8 cellular contexts compared by ENCODE assay signal in the genomic region with DNA sequence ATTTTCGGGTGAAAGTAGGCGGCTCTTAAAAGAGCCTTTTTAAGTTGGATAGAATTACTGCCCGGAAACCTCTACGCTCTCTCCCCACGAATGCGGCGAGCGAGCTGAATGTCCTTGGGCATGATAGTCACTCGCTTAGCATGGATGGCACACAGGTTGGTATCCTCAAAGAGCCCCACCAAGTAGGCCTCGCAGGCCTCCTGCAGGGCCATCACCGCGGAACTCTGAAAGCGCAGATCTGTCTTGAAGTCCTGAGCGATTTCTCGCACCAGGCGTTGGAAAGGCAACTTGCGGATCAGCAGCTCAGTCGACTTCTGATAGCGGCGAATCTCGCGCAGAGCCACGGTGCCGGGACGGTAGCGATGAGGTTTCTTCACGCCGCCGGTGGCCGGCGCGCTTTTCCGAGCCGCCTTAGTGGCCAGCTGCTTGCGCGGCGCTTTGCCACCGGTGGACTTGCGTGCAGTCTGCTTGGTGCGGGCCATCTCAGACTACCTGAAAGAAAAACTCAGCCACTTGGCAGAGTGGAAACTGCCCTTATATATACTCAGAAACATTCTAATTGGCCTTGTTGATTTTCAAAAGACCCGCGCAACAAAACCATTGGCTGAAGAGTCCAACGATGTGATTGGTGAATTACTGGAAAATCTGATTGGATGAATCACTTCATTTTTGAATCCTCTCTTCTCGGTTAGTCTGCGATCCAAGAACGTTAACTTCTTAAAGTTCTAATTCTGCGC.
DNase-seq lines count a peak whose midpoint lies in the region; ATAC-seq, FAIRE-seq and TF ChIP-seq lines count a peak whose summit lies in the region.

No MANE protein-coding gene starts in this region.

- H3K4me1 Mint-ChIP-seq in activated CD8-positive, alpha-beta T cell treated with anti-CD3 and anti-CD28 coated beads for 36 hours (ENCODE audit: low read depth): peaks cover 18% of the 10 kb centered on the region

- peaks cover 2% of the 10 kb centered on the region for H3K36me3 Mint-ChIP-seq in activated CD8-positive, alpha-beta T cell treated with anti-CD3 and anti-CD28 coated beads for 36 hours (ENCODE audit: low read depth)

- H3K4me1 ChIP-seq in PC-3 (ENCODE audit: insufficient read depth, low read length): no peaks in the 10 kb centered on the region

- H3K4me3 Mint-ChIP-seq in activated CD8-positive, alpha-beta T cell treated with anti-CD3 and anti-CD28 coated beads for 36 hours: no peak overlapping the region

- no peak overlapping the region for H3K4me3 ChIP-seq in PC-3 (ENCODE audit: low read length)

- H3F3A ChIP-seq in PC-3 (ENCODE audit: low read length, unreplicated experiment): no peaks in the 10 kb centered on the region

- FAIRE-seq in GM12891 (lab: Jason Lieb, UNC): peak; percentile 85

- no peak overlapping the region for H2AFZ ChIP-seq in PC-3 (ENCODE audit: low read length)

- no peaks in the 10 kb centered on the region for H3K9me2 ChIP-seq in PC-3 (replicated peaks; ENCODE audit: low read length)

- no peak overlapping the region for H3K27ac Mint-ChIP-seq in activated CD8-positive, alpha-beta T cell treated with anti-CD3 and anti-CD28 coated beads for 36 hours

- DNase-seq in GM12891 (ENCODE audit: insufficient read length, low spot score): peak; percentile 58
- DNase-seq in NCI-H226: peak; percentile 85
- peak; percentile 87 for DNase-seq in activated CD8-positive, alpha-beta T cell treated with anti-CD3 and anti-CD28 coated beads for 36 hours
- peak; percentile 75 for DNase-seq in effector CD4-positive, alpha-beta T cell
- peak; percentile 81 to 86 for DNase-seq in lung microvascular endothelial cell (ENCODE audit: low read depth in 2 of 2)
- DNase-seq in stimulated activated CD8-positive, alpha-beta memory T cell treated with anti-CD3 and anti-CD28 coated beads, Interleukin-15, amount 100 ng/mL, for 48 hours (ENCODE audit: low read depth in 2 of 2): peak; percentile 58 to 61
- DNase-seq in PC-3: no peak

- no peak overlapping the region for H3K27ac ChIP-seq in PC-3 (ENCODE audit: low read length)

- BruUV-seq in PC-3 (replicated peaks; lab: Mats Ljungman, UMichigan): no TSS peak

- POLR2A ChIA-PET in activated CD8-positive, alpha-beta T cell treated with anti-CD3 and anti-CD28 coated beads for 36 hours (lab: Charles Lee): interaction anchor here (0.6 to 11.2 kb wide), 52 partner anchors 12 to 1596 kb away, joined by 3 to 242 read pairs (median 6); a partner anchor contains a TSS
- POLR2A ChIA-PET in PC-3 (lab: Charles Lee; ENCODE audit: unreplicated experiment): interaction anchor here (0.6 kb wide), 1 partner anchor 1791 kb away, joined by 8 read pairs; no protein-coding TSS in a partner anchor

- no peak for TF ChIP-seq CTCF in activated CD8-positive, alpha-beta T cell treated with anti-CD3 and anti-CD28 coated beads for 36 hours (IDR thresholded peaks at IDR 0.05)
- no peak for TF ChIP-seq CTCF in PC-3 (conservative IDR thresholded peaks at IDR 0.05; ENCODE audit: low read depth, low read length)

- no peaks in the 10 kb centered on the region for H3K27me3 Mint-ChIP-seq in activated CD8-positive, alpha-beta T cell treated with anti-CD3 and anti-CD28 coated beads for 36 hours

- peak; percentile 29 for ATAC-seq in HG02870 (IDR thresholded peaks at IDR 0.05; ENCODE audit: unreplicated experiment)
- ATAC-seq in activated CD8-positive, alpha-beta T cell treated with anti-CD3 and anti-CD28 coated beads for 36 hours: peak; percentile 43
- no peak for ATAC-seq in PC-3

- H3K9me3 ChIP-seq in PC-3 (ENCODE audit: low read length): no peaks in the 10 kb centered on the region

- no peaks in the 10 kb centered on the region for H3K27me3 ChIP-seq in PC-3 (ENCODE audit: low read length)

- no peak overlapping the region for H3K9ac ChIP-seq in PC-3 (ENCODE audit: low read length)

- H3K79me2 ChIP-seq in PC-3 (ENCODE audit: low read length): no peaks in the 10 kb centered on the region

- TF ChIP-seq POLR2A in GM12891 (IDR thresholded peaks at IDR 0.05; ENCODE audit: low read depth, low read length): peak; percentile 95

- no peaks in the 10 kb centered on the region for H3K36me3 ChIP-seq in PC-3 (ENCODE audit: low read depth, low read length)

- H3K4me2 ChIP-seq in PC-3 (ENCODE audit: low read length): no peak overlapping the region

- intact Hi-C loops in activated CD8-positive, alpha-beta T cell treated with anti-CD3 and anti-CD28 coated beads for 36 hours (cut with micrococcal nuclease): loop anchor here (2.0 to 5.0 kb wide), 4 partner anchors 20 to 74 kb away; a partner anchor contains a TSS
- intact Hi-C loops in PC-3 (cut with micrococcal nuclease): no loop called here

- H4K20me1 ChIP-seq in PC-3 (ENCODE audit: low read length): no peaks in the 10 kb centered on the region

- no peaks in the 10 kb centered on the region for H3K9me3 Mint-ChIP-seq in activated CD8-positive, alpha-beta T cell treated with anti-CD3 and anti-CD28 coated beads for 36 hours

- CTCF ChIA-PET in activated CD8-positive, alpha-beta T cell treated with anti-CD3 and anti-CD28 coated beads for 36 hours (lab: Charles Lee): interaction anchor here (0.7 to 2.0 kb wide), 6 partner anchors 9 to 72 kb away, joined by 3 to 12 read pairs (median 3); a partner anchor contains a TSS
- CTCF ChIA-PET in PC-3 (lab: Charles Lee): no interaction called here

TF ChIP-seq in GM12891, 5 proteins besides CTCF, POLR2A, EP300 and RAD21:
- no peak; the same call in 1 of the 2 replicates for TF ChIP-seq TAF1 (IDR thresholded peaks at IDR 0.05; ENCODE audit: low read depth, low read length)
- no peak for TF ChIP-seq SPI1 (IDR thresholded peaks at IDR 0.05; ENCODE audit: low read depth, low read length)
- peak; percentile 98 for TF ChIP-seq POLR2AphosphoS5 (IDR thresholded peaks at IDR 0.05; ENCODE audit: low read depth, low read length)
- no peak for TF ChIP-seq PAX5 (IDR thresholded peaks at IDR 0.05; ENCODE audit: insufficient read depth, low read length, severe bottlenecking)
- TF ChIP-seq POU2F2 (IDR thresholded peaks at IDR 0.05; ENCODE audit: low read depth, low read length): peak; percentile 84; the same call in 1 of the 2 replicates
